1 cellular context compared by ENCODE assay signal in the genomic region with DNA sequence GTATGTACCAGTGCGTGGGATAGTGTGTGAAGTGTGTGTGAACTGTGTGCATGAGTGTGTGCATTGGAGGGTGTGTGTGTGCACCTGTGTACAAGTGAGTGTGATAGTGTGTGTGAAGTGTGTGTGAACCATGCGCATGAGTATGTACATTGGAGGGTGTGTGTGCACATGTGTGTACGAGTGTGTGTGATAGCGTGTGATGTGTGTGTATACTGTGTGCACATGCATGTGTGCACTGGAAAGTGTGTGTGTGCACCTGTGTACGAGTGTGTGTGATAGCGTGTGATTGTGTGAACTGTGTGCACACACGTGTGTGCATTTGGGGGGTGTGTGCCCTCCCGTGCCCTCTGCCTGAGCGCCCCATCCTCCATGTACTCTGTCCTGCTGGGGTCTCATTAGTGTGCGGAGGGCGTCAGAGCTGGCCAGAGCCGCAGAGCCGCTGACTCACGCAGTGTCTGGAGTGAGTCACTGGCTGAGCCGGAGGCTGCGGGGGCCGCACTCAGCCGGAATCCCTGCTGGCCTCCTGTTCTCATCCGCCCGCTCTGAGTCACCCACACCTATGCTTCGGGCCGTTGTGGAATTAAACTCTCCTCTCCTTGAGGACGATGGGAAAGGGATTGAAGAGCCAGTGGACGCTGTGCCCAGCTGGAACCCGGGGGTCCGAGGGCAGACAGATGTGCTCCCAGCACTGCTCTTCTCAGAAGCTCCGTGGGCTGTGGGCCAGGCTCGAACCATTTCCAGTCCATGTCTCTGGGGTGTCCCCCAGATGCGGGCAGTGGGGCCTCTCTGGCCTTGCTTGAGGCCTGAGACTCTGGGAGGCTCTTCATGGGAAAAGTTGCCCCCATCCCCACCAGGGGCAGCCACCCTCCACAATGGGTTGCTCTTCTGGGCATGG.
TF ChIP-seq lines count a peak whose summit lies in the region.

No MANE protein-coding gene starts in this region.

TF ChIP-seq in K562, 482 proteins besides CTCF, POLR2A, EP300 and RAD21 (continued from another document and continues in another):
- TF ChIP-seq, protein P1, sequence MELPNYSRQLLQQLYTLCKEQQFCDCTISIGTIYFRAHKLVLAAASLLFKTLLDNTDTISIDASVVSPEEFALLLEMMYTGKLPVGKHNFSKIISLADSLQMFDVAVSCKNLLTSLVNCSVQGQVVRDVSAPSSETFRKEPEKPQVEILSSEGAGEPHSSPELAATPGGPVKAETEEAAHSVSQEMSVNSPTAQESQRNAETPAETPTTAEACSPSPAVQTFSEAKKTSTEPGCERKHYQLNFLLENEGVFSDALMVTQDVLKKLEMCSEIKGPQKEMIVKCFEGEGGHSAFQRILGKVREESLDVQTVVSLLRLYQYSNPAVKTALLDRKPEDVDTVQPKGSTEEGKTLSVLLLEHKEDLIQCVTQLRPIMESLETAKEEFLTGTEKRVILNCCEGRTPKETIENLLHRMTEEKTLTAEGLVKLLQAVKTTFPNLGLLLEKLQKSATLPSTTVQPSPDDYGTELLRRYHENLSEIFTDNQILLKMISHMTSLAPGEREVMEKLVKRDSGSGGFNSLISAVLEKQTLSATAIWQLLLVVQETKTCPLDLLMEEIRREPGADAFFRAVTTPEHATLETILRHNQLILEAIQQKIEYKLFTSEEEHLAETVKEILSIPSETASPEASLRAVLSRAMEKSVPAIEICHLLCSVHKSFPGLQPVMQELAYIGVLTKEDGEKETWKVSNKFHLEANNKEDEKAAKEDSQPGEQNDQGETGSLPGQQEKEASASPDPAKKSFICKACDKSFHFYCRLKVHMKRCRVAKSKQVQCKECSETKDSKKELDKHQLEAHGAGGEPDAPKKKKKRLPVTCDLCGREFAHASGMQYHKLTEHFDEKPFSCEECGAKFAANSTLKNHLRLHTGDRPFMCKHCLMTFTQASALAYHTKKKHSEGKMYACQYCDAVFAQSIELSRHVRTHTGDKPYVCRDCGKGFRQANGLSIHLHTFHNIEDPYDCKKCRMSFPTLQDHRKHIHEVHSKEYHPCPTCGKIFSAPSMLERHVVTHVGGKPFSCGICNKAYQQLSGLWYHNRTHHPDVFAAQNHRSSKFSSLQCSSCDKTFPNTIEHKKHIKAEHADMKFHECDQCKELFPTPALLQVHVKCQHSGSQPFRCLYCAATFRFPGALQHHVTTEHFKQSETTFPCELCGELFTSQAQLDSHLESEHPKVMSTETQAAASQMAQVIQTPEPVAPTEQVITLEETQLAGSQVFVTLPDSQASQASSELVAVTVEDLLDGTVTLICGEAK (IDR thresholded peaks at IDR 0.05): no peak
- TF ChIP-seq, protein P1 (CRISPR knock-in tag; IDR thresholded peaks at IDR 0.05): no peak
- TF ChIP-seq NCOR1 (IDR thresholded peaks at IDR 0.05): peak; percentile 72
- TF ChIP-seq ETS2 (tag; IDR thresholded peaks at IDR 0.05; ENCODE audit: borderline replicate concordance, poor library complexity, severe bottlenecking): no peak
- TF ChIP-seq PURB (CRISPR knock-in tag; IDR thresholded peaks at IDR 0.05; ENCODE audit: low read depth): no peak
- no peak for TF ChIP-seq KLF10 (CRISPR knock-in tag; IDR thresholded peaks at IDR 0.05)
- TF ChIP-seq MEF2D (tag; conservative IDR thresholded peaks at IDR 0.05; ENCODE audit: low read depth): no peak
- TF ChIP-seq, protein P2, sequence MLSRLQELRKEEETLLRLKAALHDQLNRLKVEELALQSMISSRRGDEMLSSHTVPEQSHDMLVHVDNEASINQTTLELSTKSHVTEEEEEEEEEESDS (CRISPR knock-in tag; IDR thresholded peaks at IDR 0.05): no peak
- TF ChIP-seq, protein P3, sequence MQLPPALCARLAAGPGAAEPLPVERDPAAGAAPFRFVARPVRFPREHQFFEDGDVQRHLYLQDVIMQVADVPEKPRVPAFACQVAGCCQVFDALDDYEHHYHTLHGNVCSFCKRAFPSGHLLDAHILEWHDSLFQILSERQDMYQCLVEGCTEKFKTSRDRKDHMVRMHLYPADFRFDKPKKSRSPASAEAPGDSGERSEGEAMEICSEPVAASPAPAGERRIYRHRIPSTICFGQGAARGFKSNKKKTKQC (CRISPR knock-in tag; IDR thresholded peaks at IDR 0.05): no peak
- TF ChIP-seq XRCC5 (IDR thresholded peaks at IDR 0.05; ENCODE audit: low read depth, low read length): no peak
- no peak for TF ChIP-seq MTA1 (IDR thresholded peaks at IDR 0.05; ENCODE audit: borderline replicate concordance)
- peak in 1 of 2 experiments; percentile 29; a peak in 1 of 4 replicates for TF ChIP-seq TEAD1 (CRISPR knock-in tag; IDR thresholded peaks at IDR 0.05)
- TF ChIP-seq, protein P4, sequence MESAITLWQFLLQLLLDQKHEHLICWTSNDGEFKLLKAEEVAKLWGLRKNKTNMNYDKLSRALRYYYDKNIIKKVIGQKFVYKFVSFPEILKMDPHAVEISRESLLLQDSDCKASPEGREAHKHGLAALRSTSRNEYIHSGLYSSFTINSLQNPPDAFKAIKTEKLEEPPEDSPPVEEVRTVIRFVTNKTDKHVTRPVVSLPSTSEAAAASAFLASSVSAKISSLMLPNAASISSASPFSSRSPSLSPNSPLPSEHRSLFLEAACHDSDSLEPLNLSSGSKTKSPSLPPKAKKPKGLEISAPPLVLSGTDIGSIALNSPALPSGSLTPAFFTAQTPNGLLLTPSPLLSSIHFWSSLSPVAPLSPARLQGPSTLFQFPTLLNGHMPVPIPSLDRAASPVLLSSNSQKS (CRISPR knock-in tag; IDR thresholded peaks at IDR 0.05): no peak
- no peak for TF ChIP-seq GABPA (tag; conservative IDR thresholded peaks at IDR 0.05; ENCODE audit: low read depth)
- TF ChIP-seq ZNF197 (CRISPR knock-in tag; IDR thresholded peaks at IDR 0.05; ENCODE audit: low read depth): no peak
- TF ChIP-seq, protein P5, sequence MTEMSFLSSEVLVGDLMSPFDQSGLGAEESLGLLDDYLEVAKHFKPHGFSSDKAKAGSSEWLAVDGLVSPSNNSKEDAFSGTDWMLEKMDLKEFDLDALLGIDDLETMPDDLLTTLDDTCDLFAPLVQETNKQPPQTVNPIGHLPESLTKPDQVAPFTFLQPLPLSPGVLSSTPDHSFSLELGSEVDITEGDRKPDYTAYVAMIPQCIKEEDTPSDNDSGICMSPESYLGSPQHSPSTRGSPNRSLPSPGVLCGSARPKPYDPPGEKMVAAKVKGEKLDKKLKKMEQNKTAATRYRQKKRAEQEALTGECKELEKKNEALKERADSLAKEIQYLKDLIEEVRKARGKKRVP (CRISPR knock-in tag; IDR thresholded peaks at IDR 0.05): no peak
- peak in 1 of 2 experiments; percentile 82; a peak in 1 of 4 replicates for TF ChIP-seq MCM7 (IDR thresholded peaks at IDR 0.05)
- TF ChIP-seq ELF1 (tag; IDR thresholded peaks at IDR 0.05): no peak
- TF ChIP-seq ZNF239 (CRISPR knock-in tag; IDR thresholded peaks at IDR 0.05): no peak
- TF ChIP-seq NFXL1 (CRISPR knock-in tag; IDR thresholded peaks at IDR 0.05): 0 out of 2 replicates have a peak, but pooled peaks have one; percentile 15
- no peak for TF ChIP-seq FOXA1 (IDR thresholded peaks at IDR 0.05; ENCODE audit: borderline replicate concordance)
- TF ChIP-seq, protein P6, sequence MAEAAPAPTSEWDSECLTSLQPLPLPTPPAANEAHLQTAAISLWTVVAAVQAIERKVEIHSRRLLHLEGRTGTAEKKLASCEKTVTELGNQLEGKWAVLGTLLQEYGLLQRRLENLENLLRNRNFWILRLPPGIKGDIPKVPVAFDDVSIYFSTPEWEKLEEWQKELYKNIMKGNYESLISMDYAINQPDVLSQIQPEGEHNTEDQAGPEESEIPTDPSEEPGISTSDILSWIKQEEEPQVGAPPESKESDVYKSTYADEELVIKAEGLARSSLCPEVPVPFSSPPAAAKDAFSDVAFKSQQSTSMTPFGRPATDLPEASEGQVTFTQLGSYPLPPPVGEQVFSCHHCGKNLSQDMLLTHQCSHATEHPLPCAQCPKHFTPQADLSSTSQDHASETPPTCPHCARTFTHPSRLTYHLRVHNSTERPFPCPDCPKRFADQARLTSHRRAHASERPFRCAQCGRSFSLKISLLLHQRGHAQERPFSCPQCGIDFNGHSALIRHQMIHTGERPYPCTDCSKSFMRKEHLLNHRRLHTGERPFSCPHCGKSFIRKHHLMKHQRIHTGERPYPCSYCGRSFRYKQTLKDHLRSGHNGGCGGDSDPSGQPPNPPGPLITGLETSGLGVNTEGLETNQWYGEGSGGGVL (CRISPR knock-in tag; IDR thresholded peaks at IDR 0.05): no peak
- TF ChIP-seq ARID2 (IDR thresholded peaks at IDR 0.05): peak; percentile 100
- TF ChIP-seq KLF13 (tag; IDR thresholded peaks at IDR 0.05; ENCODE audit: borderline replicate concordance, low read depth): no peak
- 0 out of 2 replicates have a peak, but pooled peaks have one; percentile 49 for TF ChIP-seq HDAC8 (tag; IDR thresholded peaks at IDR 0.05)
- TF ChIP-seq DDX20 (tag; IDR thresholded peaks at IDR 0.05; ENCODE audit: low read depth): no peak
- TF ChIP-seq PML (IDR thresholded peaks at IDR 0.05; ENCODE audit: low read length): no peak
- TF ChIP-seq ZNF212 (CRISPR knock-in tag; IDR thresholded peaks at IDR 0.05): no peak
- TF ChIP-seq TCF7L2 (IDR thresholded peaks at IDR 0.05; ENCODE audit: low read depth, low read length): no peak
- TF ChIP-seq HNRNPUL1 (IDR thresholded peaks at IDR 0.05; ENCODE audit: low read length): no peak
- peak; percentile 69 for TF ChIP-seq ZNF589 (CRISPR knock-in tag; IDR thresholded peaks at IDR 0.05; ENCODE audit: low read depth)
- TF ChIP-seq ZSCAN32 (CRISPR knock-in tag; IDR thresholded peaks at IDR 0.05): no peak
- TF ChIP-seq ZBTB1 (CRISPR knock-in tag; IDR thresholded peaks at IDR 0.05; ENCODE audit: borderline replicate concordance, low read depth): no peak; the same call in 1 of the 2 replicates
- TF ChIP-seq ZNF778 (CRISPR knock-in tag; IDR thresholded peaks at IDR 0.05): no peak
- peak; percentile 75 for TF ChIP-seq CREM (IDR thresholded peaks at IDR 0.05; ENCODE audit: low read depth)
- TF ChIP-seq, protein P7, sequence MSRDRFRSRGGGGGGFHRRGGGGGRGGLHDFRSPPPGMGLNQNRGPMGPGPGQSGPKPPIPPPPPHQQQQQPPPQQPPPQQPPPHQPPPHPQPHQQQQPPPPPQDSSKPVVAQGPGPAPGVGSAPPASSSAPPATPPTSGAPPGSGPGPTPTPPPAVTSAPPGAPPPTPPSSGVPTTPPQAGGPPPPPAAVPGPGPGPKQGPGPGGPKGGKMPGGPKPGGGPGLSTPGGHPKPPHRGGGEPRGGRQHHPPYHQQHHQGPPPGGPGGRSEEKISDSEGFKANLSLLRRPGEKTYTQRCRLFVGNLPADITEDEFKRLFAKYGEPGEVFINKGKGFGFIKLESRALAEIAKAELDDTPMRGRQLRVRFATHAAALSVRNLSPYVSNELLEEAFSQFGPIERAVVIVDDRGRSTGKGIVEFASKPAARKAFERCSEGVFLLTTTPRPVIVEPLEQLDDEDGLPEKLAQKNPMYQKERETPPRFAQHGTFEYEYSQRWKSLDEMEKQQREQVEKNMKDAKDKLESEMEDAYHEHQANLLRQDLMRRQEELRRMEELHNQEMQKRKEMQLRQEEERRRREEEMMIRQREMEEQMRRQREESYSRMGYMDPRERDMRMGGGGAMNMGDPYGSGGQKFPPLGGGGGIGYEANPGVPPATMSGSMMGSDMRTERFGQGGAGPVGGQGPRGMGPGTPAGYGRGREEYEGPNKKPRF (IDR thresholded peaks at IDR 0.05; ENCODE audit: low read depth, low read length): no peak
- TF ChIP-seq DPF2 (IDR thresholded peaks at IDR 0.05): peak; percentile 96
- no peak for TF ChIP-seq ZFPM2 (CRISPR knock-in tag; IDR thresholded peaks at IDR 0.05)
- TF ChIP-seq NUFIP1 (IDR thresholded peaks at IDR 0.05; ENCODE audit: partially characterized antibody): no peak
- TF ChIP-seq ZNF232 (CRISPR knock-in tag; IDR thresholded peaks at IDR 0.05): no peak
- TF ChIP-seq SAFB2 (IDR thresholded peaks at IDR 0.05; ENCODE audit: borderline replicate concordance, low read depth, low read length, severe bottlenecking): no peak
- TF ChIP-seq NR2F6 (CRISPR knock-in tag; IDR thresholded peaks at IDR 0.05): no peak
- no peak; the same call in 1 of the 2 replicates for TF ChIP-seq MYC (IDR thresholded peaks at IDR 0.05; ENCODE audit: low read depth, low read length)
- no peak for TF ChIP-seq MYC (CRISPR knock-in tag; IDR thresholded peaks at IDR 0.05; ENCODE audit: borderline replicate concordance, low read depth)
- TF ChIP-seq KLF1 (tag; IDR thresholded peaks at IDR 0.05): no peak
- no peak for TF ChIP-seq BRD9 (IDR thresholded peaks at IDR 0.05; ENCODE audit: low read depth, partially characterized antibody)
- TF ChIP-seq, protein P8, sequence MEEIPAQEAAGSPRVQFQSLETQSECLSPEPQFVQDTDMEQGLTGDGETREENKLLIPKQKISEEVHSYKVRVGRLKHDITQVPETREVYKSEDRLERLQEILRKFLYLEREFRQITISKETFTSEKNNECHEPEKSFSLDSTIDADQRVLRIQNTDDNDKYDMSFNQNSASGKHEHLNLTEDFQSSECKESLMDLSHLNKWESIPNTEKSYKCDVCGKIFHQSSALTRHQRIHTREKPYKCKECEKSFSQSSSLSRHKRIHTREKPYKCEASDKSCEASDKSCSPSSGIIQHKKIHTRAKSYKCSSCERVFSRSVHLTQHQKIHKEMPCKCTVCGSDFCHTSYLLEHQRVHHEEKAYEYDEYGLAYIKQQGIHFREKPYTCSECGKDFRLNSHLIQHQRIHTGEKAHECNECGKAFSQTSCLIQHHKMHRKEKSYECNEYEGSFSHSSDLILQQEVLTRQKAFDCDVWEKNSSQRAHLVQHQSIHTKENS (CRISPR knock-in tag; IDR thresholded peaks at IDR 0.05): no peak
- peak; percentile 88 for TF ChIP-seq NEUROD1 (IDR thresholded peaks at IDR 0.05; ENCODE audit: borderline replicate concordance, low read depth, low read length, partially characterized antibody)
- TF ChIP-seq SIN3A (IDR thresholded peaks at IDR 0.05; ENCODE audit: borderline replicate concordance in 2 of 2, control insufficient read depth in 1 of 2, low read depth in 2 of 2, low read length in 2 of 2): no peak
- TF ChIP-seq RNF2 (IDR thresholded peaks at IDR 0.05): peak; percentile 56; the same call in 1 of the 2 replicates
